ENCODE assay signal across 1 cellular context in the genomic region with DNA sequence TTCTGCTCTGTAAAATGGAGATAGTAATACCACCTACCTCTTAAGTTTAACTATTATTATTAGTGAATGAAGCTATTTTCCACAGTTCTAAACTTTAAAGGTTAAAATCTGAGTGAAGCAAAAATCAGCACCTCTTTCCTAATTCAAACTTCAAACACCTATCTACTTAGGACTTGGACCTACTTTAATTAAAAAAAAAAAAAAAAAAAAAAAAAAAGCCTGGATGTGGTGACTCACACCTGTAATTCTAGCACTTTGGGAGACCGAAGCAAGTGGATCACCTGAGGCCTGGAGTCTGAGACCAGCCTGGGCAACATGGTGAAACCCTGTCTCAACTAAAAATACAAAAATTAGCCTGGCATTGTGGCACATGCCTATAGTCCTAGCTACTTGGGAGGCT.
TF ChIP-seq lines count a peak whose summit lies in the region.

No MANE protein-coding gene starts in this region.

TF ChIP-seq in HEK293, 187 proteins besides CTCF, POLR2A, EP300 and RAD21 (continued from another document):
- TF ChIP-seq, protein P1, sequence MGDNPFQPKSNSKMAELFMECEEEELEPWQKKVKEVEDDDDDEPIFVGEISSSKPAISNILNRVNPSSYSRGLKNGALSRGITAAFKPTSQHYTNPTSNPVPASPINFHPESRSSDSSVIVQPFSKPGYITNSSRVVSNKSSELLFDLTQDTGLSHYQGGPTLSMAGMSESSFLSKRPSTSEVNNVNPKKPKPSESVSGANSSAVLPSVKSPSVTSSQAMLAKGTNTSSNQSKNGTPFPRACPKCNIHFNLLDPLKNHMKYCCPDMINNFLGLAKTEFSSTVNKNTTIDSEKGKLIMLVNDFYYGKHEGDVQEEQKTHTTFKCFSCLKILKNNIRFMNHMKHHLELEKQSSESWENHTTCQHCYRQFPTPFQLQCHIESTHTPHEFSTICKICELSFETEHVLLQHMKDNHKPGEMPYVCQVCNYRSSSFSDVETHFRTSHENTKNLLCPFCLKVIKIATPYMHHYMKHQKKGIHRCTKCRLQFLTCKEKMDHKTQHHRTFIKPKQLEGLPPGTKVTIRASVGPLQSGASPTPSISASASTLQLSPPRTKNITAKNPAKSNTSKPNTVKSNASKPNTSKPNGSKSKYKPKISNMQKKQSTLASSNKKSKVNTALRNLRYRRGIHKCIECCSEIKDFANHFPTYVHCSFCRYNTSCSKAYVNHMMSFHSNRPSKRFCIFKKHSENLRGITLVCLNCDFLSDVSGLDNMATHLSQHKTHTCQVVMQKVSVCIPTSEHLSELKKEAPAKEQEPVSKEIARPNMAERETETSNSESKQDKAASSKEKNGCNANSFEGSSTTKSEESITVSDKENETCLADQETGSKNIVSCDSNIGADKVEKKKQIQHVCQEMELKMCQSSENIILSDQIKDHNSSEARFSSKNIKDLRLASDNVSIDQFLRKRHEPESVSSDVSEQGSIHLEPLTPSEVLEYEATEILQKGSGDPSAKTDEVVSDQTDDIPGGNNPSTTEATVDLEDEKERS (tag by site-specific recombination; IDR thresholded peaks at IDR 0.05): peak; percentile 57
- TF ChIP-seq TRIM28 (IDR thresholded peaks at IDR 0.05; ENCODE audit: borderline replicate concordance, low read length) (peak; percentile 65; the same call in 1 of the 2 replicates), ZNF2 (tag by site-specific recombination; IDR thresholded peaks at IDR 0.05) (no peak), ZNF654 (tag by site-specific recombination; IDR thresholded peaks at IDR 0.05; ENCODE audit: low read depth) (peak; percentile 20), ZNF362 (tag by site-specific recombination; IDR thresholded peaks at IDR 0.05) (peak; percentile 90), SP3 (tag by site-specific recombination; IDR thresholded peaks at IDR 0.05) (0 out of 2 replicates have a peak, but pooled peaks have one; percentile 10)
